ENCODE assay signal across 15 cellular contexts in the genomic region with DNA sequence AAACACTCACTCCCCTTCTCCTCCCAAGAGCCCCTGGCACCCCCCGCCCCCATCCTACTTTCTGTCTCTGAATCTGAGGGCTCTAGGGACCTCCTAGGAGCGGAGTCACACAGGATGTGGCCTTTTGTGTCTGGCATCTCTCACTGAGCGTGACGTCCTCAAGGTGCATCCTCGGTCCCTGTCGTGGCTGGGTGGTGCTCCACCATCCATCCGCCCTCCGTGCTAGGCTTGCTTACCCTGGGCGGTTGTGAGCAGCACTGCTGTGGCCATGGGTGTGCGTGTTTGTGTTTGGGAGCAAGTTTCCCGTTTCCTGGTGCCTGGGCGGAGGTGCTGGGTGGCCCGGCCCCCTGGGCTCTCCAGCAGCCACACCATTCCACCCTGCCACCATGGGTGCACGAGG. TPM values are rescaled to one million over a fixed set of nuclear protein-coding genes. Genes with fewer than 3 reads are reported as not detected.
DNase-seq lines count a peak whose midpoint lies in the region; ATAC-seq and TF ChIP-seq lines count a peak whose summit lies in the region.
"Had no signal": no experiment of that assay in that cellular context is flagged by ENCODE, and none has a peak within 500 bp of the region (broad histone marks: within the 10 kb centered on the region; RNA-seq: fewer than 3 reads in every experiment).

No MANE protein-coding gene starts in this region.

- peak overlapping the region in 8 of 11 experiments; percentile 44 to 79 (median 70); a peak in 18 of 22 replicates for H3K27ac ChIP-seq in BLaER1 treated with 17β-estradiol and CSF1 and Interleukin-3, amounts not matched to agents 10 nM and 100 nM
- H3K27ac ChIP-seq in SU-DHL-6 (ENCODE audit: low read depth, low read length), result peak overlapping the region; percentile 73
- H3K27ac ChIP-seq: lower lobe of right lung, PC-9, vagina had no signal

- peaks cover 89 to 100% (median 97%) of the 10 kb centered on the region in 11 experiments for H4K20me1 ChIP-seq in BLaER1 treated with 17β-estradiol and CSF1 and Interleukin-3, amounts not matched to agents 10 nM and 100 nM
- no peaks in the 10 kb centered on the region for H4K20me1 ChIP-seq in SU-DHL-6 (ENCODE audit: low read depth, low read length)

- no peaks in the 10 kb centered on the region for H3K9me3 ChIP-seq in BLaER1 treated with 17β-estradiol and CSF1 and Interleukin-3, amounts not matched to agents 10 nM and 100 nM (replicated peaks in 1 of 11)
- H3K9me3 ChIP-seq in SU-DHL-6 (ENCODE audit: insufficient read depth, low read length) (no peaks in the 10 kb centered on the region), mucosa of descending colon (no peaks in the 10 kb centered on the region)
- H3K9me3 ChIP-seq: lower lobe of right lung, vagina had no signal

- ATAC-seq in mucosa of descending colon (peak; percentile 49), HG02642 (IDR thresholded peaks at IDR 0.05; ENCODE audit: poor library complexity, unreplicated experiment) (no peak), GM21717 (IDR thresholded peaks at IDR 0.05; ENCODE audit: unreplicated experiment) (no peak)
- ATAC-seq: lower lobe of right lung had no signal

- intact Hi-C loops in mucosa of descending colon (cut with DNase I, micrococcal nuclease), result no loop called here

- H3K4me3 ChIP-seq in BLaER1 treated with 17β-estradiol and CSF1 and Interleukin-3, amounts not matched to agents 10 nM and 100 nM, result no peak overlapping the region
- no peak overlapping the region for H3K4me3 ChIP-seq in SU-DHL-6 (ENCODE audit: insufficient read depth, low read length, poor library complexity, severe bottlenecking)
- no peak overlapping the region for H3K4me3 ChIP-seq in mucosa of descending colon
- H3K4me3 ChIP-seq: lower lobe of right lung, PC-9, vagina had no signal

- H3K4me1 ChIP-seq in BLaER1 treated with 17β-estradiol and CSF1 and Interleukin-3, amounts not matched to agents 10 nM and 100 nM, result peaks cover 66 to 100% (median 99%) of the 10 kb centered on the region in 10 experiments
- no peaks in the 10 kb centered on the region for H3K4me1 ChIP-seq in mucosa of descending colon (ENCODE audit: low read depth)
- H3K4me1 ChIP-seq: lower lobe of right lung, vagina had no signal

- H3K4me2 ChIP-seq in BLaER1 treated with 17β-estradiol and CSF1 and Interleukin-3, amounts not matched to agents 10 nM and 100 nM, result peak overlapping the region; percentile 46 to 94 (median 81)
- H3K4me2 ChIP-seq in SU-DHL-6 (ENCODE audit: low read depth, low read length, poor library complexity, severe bottlenecking), result peak overlapping the region; percentile 5
- H3K4me2 ChIP-seq: PC-9 had no signal

- peaks cover 24% of the 10 kb centered on the region for H3F3A ChIP-seq in SU-DHL-6 (ENCODE audit: insufficient read depth)

- peak overlapping the region in 8 of 11 experiments; percentile 22 to 74 (median 58); a peak in 14 of 22 replicates for H3K9ac ChIP-seq in BLaER1 treated with 17β-estradiol and CSF1 and Interleukin-3, amounts not matched to agents 10 nM and 100 nM
- H3K9ac ChIP-seq in SU-DHL-6 (ENCODE audit: low read length), result no peak overlapping the region

- TF ChIP-seq CTCF in SU-DHL-6 (IDR thresholded peaks at IDR 0.05; ENCODE audit: insufficient read depth, low read length, poor library complexity, severe bottlenecking) (no peak), mucosa of descending colon (IDR thresholded peaks at IDR 0.05) (no peak)

- H2AFZ ChIP-seq in SU-DHL-6 (ENCODE audit: low read depth, low read length, severe bottlenecking), result no peak overlapping the region
- H2AFZ ChIP-seq: PC-9 had no signal

- H3K27me3 ChIP-seq in BLaER1 treated with 17β-estradiol and CSF1 and Interleukin-3, amounts not matched to agents 10 nM and 100 nM, result peaks cover 0 to 12% (median 0%) of the 10 kb centered on the region in 11 experiments; a peak in 1 of 22 replicates
- no peaks in the 10 kb centered on the region for H3K27me3 ChIP-seq in SU-DHL-6 (ENCODE audit: low read length)
- H3K27me3 ChIP-seq: vagina had no signal

- peaks cover 58 to 79% (median 68%) of the 10 kb centered on the region in 11 experiments for H3K36me3 ChIP-seq in BLaER1 treated with 17β-estradiol and CSF1 and Interleukin-3, amounts not matched to agents 10 nM and 100 nM
- H3K36me3 ChIP-seq in SU-DHL-6 (ENCODE audit: low read length) (no peaks in the 10 kb centered on the region), mucosa of descending colon (ENCODE audit: low read depth) (peaks cover 11% of the 10 kb centered on the region)

- peaks cover 7% of the 10 kb centered on the region for H3K79me2 ChIP-seq in SU-DHL-6 (ENCODE audit: insufficient read depth, low read length)

- no peaks in the 10 kb centered on the region for H3K9me2 ChIP-seq in SU-DHL-6 (replicated peaks; ENCODE audit: insufficient read depth, low read length)

- DNase-seq in GM19240 (ENCODE audit: insufficient read length, low spot score) (peak; percentile 61), mucosa of descending colon (no peak), NCI-H2171 treated with DMSO at 0.1 percent for 48 hours (lab: John Stamatoyannopoulos, UW) (no peak), SW480 (ENCODE audit: low spot score) (no peak)
- DNase-seq: activated CD4-positive, alpha-beta T cell treated with anti-CD3 and anti-CD28 coated beads, Interleukin-2, amount 50 U/mL, for 48 hours; lower lobe of right lung; NCI-H2171; PC-9; stimulated activated CD4-positive, alpha-beta T cell treated with anti-CD3 and anti-CD28 coated beads, Interleukin-15, amount 100 ng/mL, for 24 hours had no signal

RNA-seq across cellular contexts. Expression of a gene that starts 12.2 kb away (rescaled TPM):
- 100 to 1,000 TPM; 132 to 231 (median 189) TPM for total RNA-seq in mucosa of descending colon

RNA-seq across cellular contexts. Expression of a gene that starts 12.7 kb away (rescaled TPM):
- 10 to 100 TPM; 60.6 to 81.2 (median 68.2) TPM for total RNA-seq in mucosa of descending colon

RNA-seq across cellular contexts. Expression of a gene that starts 25.2 kb away (rescaled TPM):
- 1 to 10 TPM; 2.7 to 5.1 (median 3.8) TPM for total RNA-seq in mucosa of descending colon

RNA-seq across cellular contexts. Expression of a gene that starts 32.3 kb away (rescaled TPM):
- total RNA-seq in mucosa of descending colon, result 1 to 10 TPM in 1 of 3 donors, under 1 TPM in 2; 0.38 to 2.4 (median 0.87) TPM
- total RNA-seq: lower lobe of right lung, osteocyte, vagina had no signal

RNA-seq across cellular contexts. Expression of a gene that starts 58.0 kb away (rescaled TPM):
- total RNA-seq in mucosa of descending colon, result 1 to 10 TPM in 2 of 3 donors, under 1 TPM in 1; 0.29 to 1.4 (median 1.1) TPM
- total RNA-seq: PC-9 had no signal
